Comparison of ENCODE assay signal across 16 cellular contexts in the genomic region with DNA sequence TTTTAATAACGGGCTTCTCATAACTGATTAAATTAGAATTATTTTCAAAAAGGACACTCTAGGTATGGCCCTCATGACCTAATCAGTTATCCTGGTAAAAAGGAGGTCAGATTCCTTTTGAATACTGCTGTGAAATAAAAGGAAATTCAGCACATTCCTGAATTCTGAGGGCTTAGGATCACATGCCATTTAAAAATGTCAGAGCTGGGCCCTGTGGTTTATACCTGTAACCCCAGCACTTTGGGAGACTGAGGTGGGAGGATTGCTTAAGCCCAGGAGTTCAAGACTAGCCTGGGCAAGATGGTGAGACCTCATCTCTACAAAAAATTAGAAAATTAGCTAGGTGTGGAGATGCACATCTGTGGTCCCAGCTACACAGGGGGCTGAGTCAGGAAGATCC. TPM values are rescaled to one million over a fixed set of nuclear protein-coding genes. Genes with fewer than 3 reads are reported as not detected.
DNase-seq lines count a peak whose midpoint lies in the region; ATAC-seq, FAIRE-seq and TF ChIP-seq lines count a peak whose summit lies in the region.
"Had no signal": no experiment of that assay in that cellular context is flagged by ENCODE, and none has a peak within 500 bp of the region (broad histone marks: within the 10 kb centered on the region; RNA-seq: fewer than 3 reads in every experiment).

No MANE protein-coding gene starts in this region.

- H3K27ac Mint-ChIP-seq in activated CD4-positive, alpha-beta memory T cell treated with anti-CD3 and anti-CD28 coated beads for 36 hours: no peak overlapping the region

- H2AFZ ChIP-seq in SK-N-SH (ENCODE audit: low read depth): no peak overlapping the region

- no peak for DNase-seq in SK-N-SH
- DNase-seq in bronchial epithelial cell (ENCODE audit: low read depth): peak; percentile 63
- DNase-seq in kidney tubule cell (ENCODE audit: low spot score): peak; percentile 58
- no peak for DNase-seq in ecto neural progenitor cell (ENCODE audit: low spot score)
- no peak for DNase-seq in activated CD4-positive, alpha-beta memory T cell treated with anti-CD3 and anti-CD28 coated beads for 36 hours
- DNase-seq: C1 segment of cervical spinal cord, KG1, NCI-H1092, NCI-H1694, NCI-H69, PC-3 had no signal

- H3K4me3 ChIP-seq in SK-N-SH (ENCODE audit: low read depth in 2 of 2, low read length in 1 of 2) (no peak overlapping the region), bronchial epithelial cell (ENCODE audit: low read depth, low read length) (no peak overlapping the region)
- H3K4me3 ChIP-seq: SK-N-MC had no signal

- peaks cover 0 to 24% of the 10 kb centered on the region in 2 experiments; a peak in 2 of 4 replicates for H3K4me1 ChIP-seq in SK-N-SH (ENCODE audit: control insufficient read depth in 1 of 2, insufficient read depth in 2 of 2, low read depth in 1 of 2, low read length in 1 of 2)

- peaks cover 2% of the 10 kb centered on the region for H3K36me3 Mint-ChIP-seq in activated CD4-positive, alpha-beta memory T cell treated with anti-CD3 and anti-CD28 coated beads for 36 hours

- no peaks in the 10 kb centered on the region for H3K9me3 ChIP-seq in SK-N-SH

- CTCF ChIA-PET in SK-N-SH (lab: Yijun Ruan, JAX): no interaction called here
- CTCF ChIA-PET in activated CD4-positive, alpha-beta memory T cell treated with anti-CD3 and anti-CD28 coated beads for 36 hours (lab: Charles Lee): no interaction called here

- TF ChIP-seq EP300 in SK-N-SH (IDR thresholded peaks at IDR 0.05; ENCODE audit: borderline replicate concordance in 1 of 2, low read depth in 1 of 2, low read length in 1 of 2): no peak

- no peaks in the 10 kb centered on the region for H4K20me1 ChIP-seq in SK-N-SH (ENCODE audit: insufficient read depth)

- TF ChIP-seq CTCF in SK-N-SH (IDR thresholded peaks at IDR 0.05) (no peak), bronchial epithelial cell (IDR thresholded peaks at IDR 0.05; ENCODE audit: insufficient read depth, low read length, severe bottlenecking) (no peak)

- POLR2A ChIA-PET in SK-N-SH (lab: Yijun Ruan, JAX): no interaction called here
- POLR2A ChIA-PET in activated CD4-positive, alpha-beta memory T cell treated with anti-CD3 and anti-CD28 coated beads for 36 hours (lab: Charles Lee): no interaction called here

- H3K79me2 ChIP-seq in SK-N-SH (ENCODE audit: insufficient read depth): no peaks in the 10 kb centered on the region

- WGBS in SK-N-SH (ENCODE audit: low lambda C conversion rate): 100% methylated on average over 1 of the region's 1 CpG

- H3K27me3 ChIP-seq in SK-N-SH (ENCODE audit: insufficient read depth) (no peaks in the 10 kb centered on the region), bronchial epithelial cell (ENCODE audit: control insufficient read depth, insufficient read depth, low read length) (no peaks in the 10 kb centered on the region)

- no peak for FAIRE-seq in bronchial epithelial cell (lab: Jason Lieb, UNC)

- ATAC-seq in SK-N-SH treated with all-trans-retinoic acid at 6 μM for 48 hours (peak; percentile 18; the same call in 2 of the 3 replicates), GM21381 (IDR thresholded peaks at IDR 0.05; ENCODE audit: unreplicated experiment) (no peak), HG02852 (IDR thresholded peaks at IDR 0.05; ENCODE audit: unreplicated experiment) (no peak)
- ATAC-seq: PC-3 had no signal

- H3K4me2 ChIP-seq in SK-N-SH: no peak overlapping the region

- no peaks in the 10 kb centered on the region for H3K9me3 Mint-ChIP-seq in activated CD4-positive, alpha-beta memory T cell treated with anti-CD3 and anti-CD28 coated beads for 36 hours

- no peak overlapping the region for H3K4me3 Mint-ChIP-seq in activated CD4-positive, alpha-beta memory T cell treated with anti-CD3 and anti-CD28 coated beads for 36 hours

- H3K36me3 ChIP-seq in SK-N-SH (replicated peaks in 1 of 2; ENCODE audit: control insufficient read depth in 1 of 2, insufficient read depth in 2 of 2, low read length in 1 of 2) (peaks cover 2 to 9% of the 10 kb centered on the region in 2 experiments), bronchial epithelial cell (ENCODE audit: control insufficient read depth, insufficient read depth, low read length) (no peaks in the 10 kb centered on the region)

- TF ChIP-seq RAD21 in SK-N-SH (IDR thresholded peaks at IDR 0.05; ENCODE audit: low read length): no peak

- no peak overlapping the region for H3K9ac ChIP-seq in SK-N-SH

- peak overlapping the region in 1 of 2 experiments; percentile 21; a peak in 1 of 4 replicates for H3K27ac ChIP-seq in SK-N-SH (ENCODE audit: low read depth in 2 of 2, low read length in 1 of 2)
- H3K27ac ChIP-seq: 22Rv1, SK-N-MC had no signal

- H3F3A ChIP-seq in SK-N-SH (replicated peaks; ENCODE audit: insufficient read depth): peaks cover 26% of the 10 kb centered on the region

- H3K27me3 Mint-ChIP-seq in activated CD4-positive, alpha-beta memory T cell treated with anti-CD3 and anti-CD28 coated beads for 36 hours: no peaks in the 10 kb centered on the region

- H3K9me2 ChIP-seq in SK-N-SH: no peaks in the 10 kb centered on the region

- no peaks in the 10 kb centered on the region for H3K4me1 Mint-ChIP-seq in activated CD4-positive, alpha-beta memory T cell treated with anti-CD3 and anti-CD28 coated beads for 36 hours (ENCODE audit: low read depth)

- intact Hi-C loops in activated CD4-positive, alpha-beta memory T cell treated with anti-CD3 and anti-CD28 coated beads for 36 hours (cut with micrococcal nuclease): no loop called here

TF ChIP-seq in SK-N-SH treated with all-trans-retinoic acid at 6 μM for 48 hours, 23 proteins besides CTCF, POLR2A, EP300 and RAD21 (continues in another document):
- TF ChIP-seq PATZ1 (CRISPR knock-in tag; IDR thresholded peaks at IDR 0.05; ENCODE audit: borderline replicate concordance): no peak
- TF ChIP-seq CSDC2 (CRISPR knock-in tag; IDR thresholded peaks at IDR 0.05): no peak
- no peak for TF ChIP-seq PPARA (CRISPR knock-in tag; IDR thresholded peaks at IDR 0.05; ENCODE audit: borderline replicate concordance)
- no peak for TF ChIP-seq ISL1 (CRISPR knock-in tag; IDR thresholded peaks at IDR 0.05)
- no peak for TF ChIP-seq OSR1 (CRISPR knock-in tag; IDR thresholded peaks at IDR 0.05)
- TF ChIP-seq BACH2 (CRISPR knock-in tag; IDR thresholded peaks at IDR 0.05; ENCODE audit: borderline replicate concordance): no peak

TF ChIP-seq in SK-N-SH, 30 proteins besides CTCF, POLR2A, EP300 and RAD21:
- TF ChIP-seq NRF1 (IDR thresholded peaks at IDR 0.05; ENCODE audit: low read depth, low read length) (no peak), ELF1 (IDR thresholded peaks at IDR 0.05) (no peak), MXI1 (IDR thresholded peaks at IDR 0.05; ENCODE audit: low read depth, low read length) (no peak), CHD2 (IDR thresholded peaks at IDR 0.05; ENCODE audit: low read length, partially characterized antibody) (no peak), SMC3 (IDR thresholded peaks at IDR 0.05; ENCODE audit: low read depth, low read length) (no peak)
- TF ChIP-seq, protein P1, sequence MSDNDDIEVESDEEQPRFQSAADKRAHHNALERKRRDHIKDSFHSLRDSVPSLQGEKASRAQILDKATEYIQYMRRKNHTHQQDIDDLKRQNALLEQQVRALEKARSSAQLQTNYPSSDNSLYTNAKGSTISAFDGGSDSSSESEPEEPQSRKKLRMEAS (IDR thresholded peaks at IDR 0.05; ENCODE audit: low read depth): no peak
- TF ChIP-seq, protein P2, sequence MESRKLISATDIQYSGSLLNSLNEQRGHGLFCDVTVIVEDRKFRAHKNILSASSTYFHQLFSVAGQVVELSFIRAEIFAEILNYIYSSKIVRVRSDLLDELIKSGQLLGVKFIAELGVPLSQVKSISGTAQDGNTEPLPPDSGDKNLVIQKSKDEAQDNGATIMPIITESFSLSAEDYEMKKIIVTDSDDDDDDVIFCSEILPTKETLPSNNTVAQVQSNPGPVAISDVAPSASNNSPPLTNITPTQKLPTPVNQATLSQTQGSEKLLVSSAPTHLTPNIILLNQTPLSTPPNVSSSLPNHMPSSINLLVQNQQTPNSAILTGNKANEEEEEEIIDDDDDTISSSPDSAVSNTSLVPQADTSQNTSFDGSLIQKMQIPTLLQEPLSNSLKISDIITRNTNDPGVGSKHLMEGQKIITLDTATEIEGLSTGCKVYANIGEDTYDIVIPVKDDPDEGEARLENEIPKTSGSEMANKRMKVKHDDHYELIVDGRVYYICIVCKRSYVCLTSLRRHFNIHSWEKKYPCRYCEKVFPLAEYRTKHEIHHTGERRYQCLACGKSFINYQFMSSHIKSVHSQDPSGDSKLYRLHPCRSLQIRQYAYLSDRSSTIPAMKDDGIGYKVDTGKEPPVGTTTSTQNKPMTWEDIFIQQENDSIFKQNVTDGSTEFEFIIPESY (IDR thresholded peaks at IDR 0.05; ENCODE audit: borderline replicate concordance, low read depth): no peak

RNA-seq across cellular contexts. Expression of gene RABGGTB, which starts 18.0 kb away (rescaled TPM):
- polyA plus RNA-seq in SK-N-SH (2012; rRNA removed): 59.0 and 95.5 TPM in 2 replicates
- polyA plus RNA-seq in SK-N-SH (2012; cell fraction: cytosol; rRNA removed): 66.3 and 98.2 TPM in 2 replicates
- 99.7 and 242 TPM in 2 replicates for polyA plus RNA-seq in SK-N-SH (2012; cell fraction: nucleus; rRNA removed)
- 141 and 164 TPM in 2 replicates for total RNA-seq in bronchial epithelial cell
- 100 to 1,000 TPM; 158 to 170 TPM for total RNA-seq in activated CD4-positive, alpha-beta memory T cell treated with anti-CD3 and anti-CD28 coated beads for 36 hours

RNA-seq across cellular contexts. Expression of gene MSH4, which starts 28.7 kb away (rescaled TPM):
- not detected in 2 replicates for polyA plus RNA-seq in SK-N-SH (2012; rRNA removed)
- polyA plus RNA-seq in SK-N-SH (2012; cell fraction: cytosol; rRNA removed): 0.01 TPM in 2 replicates
- 0.04 TPM in 2 replicates for polyA plus RNA-seq in SK-N-SH (2012; cell fraction: nucleus; rRNA removed)
- total RNA-seq in bronchial epithelial cell: 0.26 and 0.51 TPM in 2 replicates
- under 1 TPM; 0.12 to 0.43 TPM for total RNA-seq in activated CD4-positive, alpha-beta memory T cell treated with anti-CD3 and anti-CD28 coated beads for 36 hours
- total RNA-seq: PC-3 had no signal

RNA-seq across cellular contexts. Expression of gene ACADM, which starts 43.5 kb away (rescaled TPM):
- polyA plus RNA-seq in SK-N-SH (2012; rRNA removed): 18.6 and 25.9 TPM in 2 replicates
- polyA plus RNA-seq in SK-N-SH (2012; cell fraction: cytosol; rRNA removed): 29.3 and 45.8 TPM in 2 replicates
- 10.8 and 23.0 TPM in 2 replicates for polyA plus RNA-seq in SK-N-SH (2012; cell fraction: nucleus; rRNA removed)
- 13.7 TPM in 2 replicates for total RNA-seq in bronchial epithelial cell
- total RNA-seq in activated CD4-positive, alpha-beta memory T cell treated with anti-CD3 and anti-CD28 coated beads for 36 hours: 10 to 100 TPM; 60.3 to 60.9 TPM

Comparison
In these comparisons a context has a peak if more than half of its experiments do, and no peak if none do; other contexts are left out.
1. DNase-seq: peak in bronchial epithelial cell (single experiment) and kidney tubule cell (single experiment); none in SK-N-SH (single experiment), ecto neural progenitor cell (single experiment) and activated CD4-positive, alpha-beta memory T cell treated with anti-CD3 and anti-CD28 coated beads for 36 hours (single experiment).